In the genomic region with DNA sequence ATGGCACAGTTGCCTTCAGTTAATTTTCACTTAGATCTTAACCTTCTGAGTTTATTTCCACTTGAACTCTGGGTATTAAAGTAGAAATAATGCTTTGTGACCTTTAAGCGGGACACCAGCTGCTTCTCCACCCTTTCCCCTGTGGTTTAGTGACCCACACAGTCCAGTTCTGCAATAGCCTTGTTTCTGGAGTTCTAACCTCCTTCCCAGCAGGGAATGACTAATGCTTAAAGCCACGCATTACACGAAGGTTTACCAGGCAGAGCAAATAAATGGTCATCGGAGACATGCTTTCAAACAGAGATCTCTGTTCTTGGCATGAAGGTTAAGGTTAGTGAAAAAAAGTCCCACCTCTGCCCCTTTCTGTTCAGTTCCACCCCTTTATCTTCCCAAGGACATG, we compare ENCODE assay signal across 1 cellular context.
TF ChIP-seq lines count a peak whose summit lies in the region.

No MANE protein-coding gene starts in this region.

TF ChIP-seq in HepG2, 621 proteins besides CTCF, POLR2A, EP300 and RAD21:
- TF ChIP-seq, protein P1, sequence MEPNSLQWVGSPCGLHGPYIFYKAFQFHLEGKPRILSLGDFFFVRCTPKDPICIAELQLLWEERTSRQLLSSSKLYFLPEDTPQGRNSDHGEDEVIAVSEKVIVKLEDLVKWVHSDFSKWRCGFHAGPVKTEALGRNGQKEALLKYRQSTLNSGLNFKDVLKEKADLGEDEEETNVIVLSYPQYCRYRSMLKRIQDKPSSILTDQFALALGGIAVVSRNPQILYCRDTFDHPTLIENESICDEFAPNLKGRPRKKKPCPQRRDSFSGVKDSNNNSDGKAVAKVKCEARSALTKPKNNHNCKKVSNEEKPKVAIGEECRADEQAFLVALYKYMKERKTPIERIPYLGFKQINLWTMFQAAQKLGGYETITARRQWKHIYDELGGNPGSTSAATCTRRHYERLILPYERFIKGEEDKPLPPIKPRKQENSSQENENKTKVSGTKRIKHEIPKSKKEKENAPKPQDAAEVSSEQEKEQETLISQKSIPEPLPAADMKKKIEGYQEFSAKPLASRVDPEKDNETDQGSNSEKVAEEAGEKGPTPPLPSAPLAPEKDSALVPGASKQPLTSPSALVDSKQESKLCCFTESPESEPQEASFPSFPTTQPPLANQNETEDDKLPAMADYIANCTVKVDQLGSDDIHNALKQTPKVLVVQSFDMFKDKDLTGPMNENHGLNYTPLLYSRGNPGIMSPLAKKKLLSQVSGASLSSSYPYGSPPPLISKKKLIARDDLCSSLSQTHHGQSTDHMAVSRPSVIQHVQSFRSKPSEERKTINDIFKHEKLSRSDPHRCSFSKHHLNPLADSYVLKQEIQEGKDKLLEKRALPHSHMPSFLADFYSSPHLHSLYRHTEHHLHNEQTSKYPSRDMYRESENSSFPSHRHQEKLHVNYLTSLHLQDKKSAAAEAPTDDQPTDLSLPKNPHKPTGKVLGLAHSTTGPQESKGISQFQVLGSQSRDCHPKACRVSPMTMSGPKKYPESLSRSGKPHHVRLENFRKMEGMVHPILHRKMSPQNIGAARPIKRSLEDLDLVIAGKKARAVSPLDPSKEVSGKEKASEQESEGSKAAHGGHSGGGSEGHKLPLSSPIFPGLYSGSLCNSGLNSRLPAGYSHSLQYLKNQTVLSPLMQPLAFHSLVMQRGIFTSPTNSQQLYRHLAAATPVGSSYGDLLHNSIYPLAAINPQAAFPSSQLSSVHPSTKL (CRISPR knock-in tag; IDR thresholded peaks at IDR 0.05) = 0 out of 2 replicates have a peak, but pooled peaks have one; percentile 11
- TF ChIP-seq, protein P2, sequence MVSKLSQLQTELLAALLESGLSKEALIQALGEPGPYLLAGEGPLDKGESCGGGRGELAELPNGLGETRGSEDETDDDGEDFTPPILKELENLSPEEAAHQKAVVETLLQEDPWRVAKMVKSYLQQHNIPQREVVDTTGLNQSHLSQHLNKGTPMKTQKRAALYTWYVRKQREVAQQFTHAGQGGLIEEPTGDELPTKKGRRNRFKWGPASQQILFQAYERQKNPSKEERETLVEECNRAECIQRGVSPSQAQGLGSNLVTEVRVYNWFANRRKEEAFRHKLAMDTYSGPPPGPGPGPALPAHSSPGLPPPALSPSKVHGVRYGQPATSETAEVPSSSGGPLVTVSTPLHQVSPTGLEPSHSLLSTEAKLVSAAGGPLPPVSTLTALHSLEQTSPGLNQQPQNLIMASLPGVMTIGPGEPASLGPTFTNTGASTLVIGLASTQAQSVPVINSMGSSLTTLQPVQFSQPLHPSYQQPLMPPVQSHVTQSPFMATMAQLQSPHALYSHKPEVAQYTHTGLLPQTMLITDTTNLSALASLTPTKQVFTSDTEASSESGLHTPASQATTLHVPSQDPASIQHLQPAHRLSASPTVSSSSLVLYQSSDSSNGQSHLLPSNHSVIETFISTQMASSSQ (IDR thresholded peaks at IDR 0.05; ENCODE audit: low read depth) = no peak
- TF ChIP-seq, protein P2 (CRISPR knock-in tag; IDR thresholded peaks at IDR 0.05; ENCODE audit: borderline replicate concordance) = no peak
- TF ChIP-seq RELA (CRISPR knock-in tag; IDR thresholded peaks at IDR 0.05) (no peak), ZNF703 (CRISPR knock-in tag; IDR thresholded peaks at IDR 0.05; ENCODE audit: borderline replicate concordance) (no peak), FOSL2 (CRISPR knock-in tag; IDR thresholded peaks at IDR 0.05) (peak; percentile 61; the same call in 1 of the 2 replicates), TRIM24 (CRISPR knock-in tag; IDR thresholded peaks at IDR 0.05) (no peak), RNF2 (conservative IDR thresholded peaks at IDR 0.05; ENCODE audit: low read depth) (no peak)
- TF ChIP-seq, protein P3, sequence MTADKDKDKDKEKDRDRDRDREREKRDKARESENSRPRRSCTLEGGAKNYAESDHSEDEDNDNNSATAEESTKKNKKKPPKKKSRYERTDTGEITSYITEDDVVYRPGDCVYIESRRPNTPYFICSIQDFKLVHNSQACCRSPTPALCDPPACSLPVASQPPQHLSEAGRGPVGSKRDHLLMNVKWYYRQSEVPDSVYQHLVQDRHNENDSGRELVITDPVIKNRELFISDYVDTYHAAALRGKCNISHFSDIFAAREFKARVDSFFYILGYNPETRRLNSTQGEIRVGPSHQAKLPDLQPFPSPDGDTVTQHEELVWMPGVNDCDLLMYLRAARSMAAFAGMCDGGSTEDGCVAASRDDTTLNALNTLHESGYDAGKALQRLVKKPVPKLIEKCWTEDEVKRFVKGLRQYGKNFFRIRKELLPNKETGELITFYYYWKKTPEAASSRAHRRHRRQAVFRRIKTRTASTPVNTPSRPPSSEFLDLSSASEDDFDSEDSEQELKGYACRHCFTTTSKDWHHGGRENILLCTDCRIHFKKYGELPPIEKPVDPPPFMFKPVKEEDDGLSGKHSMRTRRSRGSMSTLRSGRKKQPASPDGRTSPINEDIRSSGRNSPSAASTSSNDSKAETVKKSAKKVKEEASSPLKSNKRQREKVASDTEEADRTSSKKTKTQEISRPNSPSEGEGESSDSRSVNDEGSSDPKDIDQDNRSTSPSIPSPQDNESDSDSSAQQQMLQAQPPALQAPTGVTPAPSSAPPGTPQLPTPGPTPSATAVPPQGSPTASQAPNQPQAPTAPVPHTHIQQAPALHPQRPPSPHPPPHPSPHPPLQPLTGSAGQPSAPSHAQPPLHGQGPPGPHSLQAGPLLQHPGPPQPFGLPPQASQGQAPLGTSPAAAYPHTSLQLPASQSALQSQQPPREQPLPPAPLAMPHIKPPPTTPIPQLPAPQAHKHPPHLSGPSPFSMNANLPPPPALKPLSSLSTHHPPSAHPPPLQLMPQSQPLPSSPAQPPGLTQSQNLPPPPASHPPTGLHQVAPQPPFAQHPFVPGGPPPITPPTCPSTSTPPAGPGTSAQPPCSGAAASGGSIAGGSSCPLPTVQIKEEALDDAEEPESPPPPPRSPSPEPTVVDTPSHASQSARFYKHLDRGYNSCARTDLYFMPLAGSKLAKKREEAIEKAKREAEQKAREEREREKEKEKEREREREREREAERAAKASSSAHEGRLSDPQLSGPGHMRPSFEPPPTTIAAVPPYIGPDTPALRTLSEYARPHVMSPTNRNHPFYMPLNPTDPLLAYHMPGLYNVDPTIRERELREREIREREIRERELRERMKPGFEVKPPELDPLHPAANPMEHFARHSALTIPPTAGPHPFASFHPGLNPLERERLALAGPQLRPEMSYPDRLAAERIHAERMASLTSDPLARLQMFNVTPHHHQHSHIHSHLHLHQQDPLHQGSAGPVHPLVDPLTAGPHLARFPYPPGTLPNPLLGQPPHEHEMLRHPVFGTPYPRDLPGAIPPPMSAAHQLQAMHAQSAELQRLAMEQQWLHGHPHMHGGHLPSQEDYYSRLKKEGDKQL (CRISPR knock-in tag; IDR thresholded peaks at IDR 0.05; ENCODE audit: low read depth) = no peak
